Comparison of ENCODE assay signal across 8 cellular contexts in the genomic region with DNA sequence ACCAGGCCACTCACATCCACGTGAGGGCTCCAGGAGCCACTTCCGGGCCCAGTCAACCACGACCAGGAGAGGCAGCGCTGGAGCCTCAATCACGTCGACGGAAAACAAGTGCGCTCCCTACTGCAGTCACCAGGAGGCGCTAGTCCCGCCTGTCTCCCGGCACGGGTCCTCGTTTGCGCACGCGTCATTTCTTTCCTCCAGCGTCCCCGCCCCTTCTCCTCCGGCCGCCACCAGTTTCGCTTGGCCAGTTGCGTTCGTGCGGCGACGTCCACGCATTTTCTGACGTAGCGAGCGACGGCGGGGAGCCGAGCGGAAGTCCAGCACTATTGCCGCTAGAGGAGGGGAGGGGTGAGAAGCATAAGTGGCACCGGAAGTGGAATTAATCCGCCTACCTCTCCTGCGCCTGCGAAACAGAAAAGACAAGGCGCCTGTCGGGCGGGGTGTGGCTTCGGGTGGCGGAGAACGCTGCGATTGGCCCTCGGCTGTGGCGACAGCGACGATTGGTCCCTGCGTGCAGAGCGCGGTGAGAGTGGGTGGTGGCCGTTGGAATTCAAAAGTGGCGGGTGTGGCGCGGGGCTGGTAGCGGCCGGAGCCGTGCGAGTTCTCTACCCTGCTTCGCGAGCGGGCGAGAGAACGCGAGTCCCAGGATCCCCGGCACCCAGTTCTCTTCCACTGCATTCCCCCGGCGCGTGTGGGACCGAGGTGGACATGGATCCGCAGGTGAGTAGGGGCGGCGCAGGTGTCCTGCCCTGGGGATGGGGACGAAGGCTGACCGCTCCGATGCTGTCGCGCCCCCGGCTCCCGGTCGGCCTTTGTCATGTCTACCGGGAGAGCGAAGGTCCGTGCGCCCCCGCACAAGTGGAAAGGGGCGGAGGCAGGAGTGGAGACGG. TPM values are rescaled to one million over a fixed set of nuclear protein-coding genes. Genes with fewer than 3 reads are reported as not detected.
DNase-seq lines count a peak whose midpoint lies in the region; ATAC-seq and TF ChIP-seq lines count a peak whose summit lies in the region.

A gene with protein sequence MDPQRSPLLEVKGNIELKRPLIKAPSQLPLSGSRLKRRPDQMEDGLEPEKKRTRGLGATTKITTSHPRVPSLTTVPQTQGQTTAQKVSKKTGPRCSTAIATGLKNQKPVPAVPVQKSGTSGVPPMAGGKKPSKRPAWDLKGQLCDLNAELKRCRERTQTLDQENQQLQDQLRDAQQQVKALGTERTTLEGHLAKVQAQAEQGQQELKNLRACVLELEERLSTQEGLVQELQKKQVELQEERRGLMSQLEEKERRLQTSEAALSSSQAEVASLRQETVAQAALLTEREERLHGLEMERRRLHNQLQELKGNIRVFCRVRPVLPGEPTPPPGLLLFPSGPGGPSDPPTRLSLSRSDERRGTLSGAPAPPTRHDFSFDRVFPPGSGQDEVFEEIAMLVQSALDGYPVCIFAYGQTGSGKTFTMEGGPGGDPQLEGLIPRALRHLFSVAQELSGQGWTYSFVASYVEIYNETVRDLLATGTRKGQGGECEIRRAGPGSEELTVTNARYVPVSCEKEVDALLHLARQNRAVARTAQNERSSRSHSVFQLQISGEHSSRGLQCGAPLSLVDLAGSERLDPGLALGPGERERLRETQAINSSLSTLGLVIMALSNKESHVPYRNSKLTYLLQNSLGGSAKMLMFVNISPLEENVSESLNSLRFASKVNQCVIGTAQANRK (plus strand): TSS at position 546 of the 890 bp plus-strand sequence. CDS start 163 bp downstream, at position 709.

- H3K9me3 ChIP-seq in spleen: no peaks in the 10 kb centered on the region

- H3K4me1 ChIP-seq in spleen: peaks cover 5 to 43% (median 29%) of the 10 kb centered on the region in 6 donors

- intact Hi-C loops in spleen (cut with DNase I; ENCODE audit: low total_unique reads): no loop called here

- CTCF ChIA-PET in WTC11 (lab: Charles Lee): interaction anchor here (0.7 to 2.7 kb wide), 10 partner anchors 9 to 93 kb away, joined by 3 to 21 read pairs (median 4); a partner anchor contains a TSS

- H3K27ac Mint-ChIP-seq in WTC11: peak within 1 kb of the TSS; percentile 99
- peak within 1 kb of the TSS; percentile 94 to 99 (median 96) for H3K27ac Mint-ChIP-seq in immature natural killer cell

- H3K36me3 ChIP-seq in spleen: no peaks in the 10 kb centered on the region

- H3K27me3 ChIP-seq in spleen (replicated peaks in 1 of 7): no peaks in the 10 kb centered on the region

- POLR2A ChIA-PET in WTC11 (lab: Charles Lee): interaction anchor here (1.3 kb wide), 1 partner anchor 114 kb away, joined by 4 read pairs; the partner anchor contains the start of gene B3GALT4

- H3K4me3 Mint-ChIP-seq in WTC11 (peak within 1 kb of the TSS; percentile 96), immature natural killer cell (peak within 1 kb of the TSS; percentile 84 to 89 (median 88))

- TF ChIP-seq POLR2A in spleen (IDR thresholded peaks at IDR 0.05): peak in 1 of 3 donors; percentile 45

- TF ChIP-seq CTCF in WTC11 (IDR thresholded peaks at IDR 0.05) (peak; percentile 89), spleen (IDR thresholded peaks at IDR 0.05 in 8 of 11, conservative IDR thresholded peaks at IDR 0.05 in 3 of 11) (peak; percentile 98 to 100 (median 99))

- ATAC-seq in GM18873 (IDR thresholded peaks at IDR 0.05; ENCODE audit: low FRiP score, unreplicated experiment) (peak; percentile 85), HG03159 (IDR thresholded peaks at IDR 0.05; ENCODE audit: unreplicated experiment) (peak; percentile 86), WTC11 (peak; percentile 96)

- no peaks in the 10 kb centered on the region for H3K9me3 Mint-ChIP-seq in WTC11
- no peaks in the 10 kb centered on the region for H3K9me3 Mint-ChIP-seq in immature natural killer cell

- H3K27me3 Mint-ChIP-seq in WTC11 (ENCODE audit: low read depth): peaks cover 4% of the 10 kb centered on the region; the same call in 1 of the 2 replicates
- H3K27me3 Mint-ChIP-seq in immature natural killer cell (ENCODE audit: low read depth in 3 of 3): peaks cover 7 to 8% (median 8%) of the 10 kb centered on the region in 3 donors

- peak within 1 kb of the TSS; percentile 50 to 74 (median 54) for H3K4me3 ChIP-seq in spleen

- DNase-seq in AG08395 (ENCODE audit: low spot score) (peak; percentile 98), NCI-H2227 treated with DMSO at 0.1 percent for 48 hours (lab: John Stamatoyannopoulos, UW) (peak; percentile 99), WTC11 (ENCODE audit: low spot score) (peak; percentile 99), caudate nucleus (lab: John Stamatoyannopoulos, UW) (peak; percentile 93 to 100 (median 99)), immature natural killer cell (peak; percentile 100), spleen (peak; percentile 100)

- H3K4me1 Mint-ChIP-seq in WTC11 (peaks cover 34% of the 10 kb centered on the region), immature natural killer cell (peaks cover 28 to 30% of the 10 kb centered on the region in 2 donors)

- H3K36me3 Mint-ChIP-seq in WTC11: peaks cover 9% of the 10 kb centered on the region; the same call in 1 of the 2 replicates
- no peaks in the 10 kb centered on the region for H3K36me3 Mint-ChIP-seq in immature natural killer cell

- 0 to 1% (median 0%) methylated on average over 58 to 90 of the region's 90 CpGs for WGBS in spleen, 5 donors

- H3K27ac ChIP-seq in caudate nucleus (ENCODE audit: low read depth, low read length) (peak within 1 kb of the TSS; percentile 96), spleen (peak within 1 kb of the TSS; percentile 83 to 95 (median 91))

TF ChIP-seq in WTC11, 78 proteins besides CTCF, POLR2A, EP300 and RAD21 (continues in another document):
- TF ChIP-seq E2F4 (CRISPR knock-in tag; IDR thresholded peaks at IDR 0.05; ENCODE audit: borderline replicate concordance, low read depth) (peak; percentile 94), FOXP4 (CRISPR knock-in tag; IDR thresholded peaks at IDR 0.05) (peak; percentile 54; the same call in 1 of the 2 replicates), GABPB1 (CRISPR knock-in tag; IDR thresholded peaks at IDR 0.05) (peak; percentile 73), RELA (CRISPR knock-in tag; IDR thresholded peaks at IDR 0.05; ENCODE audit: borderline replicate concordance) (no peak), NFE2L1 (CRISPR knock-in tag; IDR thresholded peaks at IDR 0.05) (peak; percentile 75; the same call in 1 of the 2 replicates), CREM (CRISPR knock-in tag; IDR thresholded peaks at IDR 0.05) (peak; percentile 80), SP1 (CRISPR knock-in tag; conservative IDR thresholded peaks at IDR 0.05) (peak; percentile 86), SMAD4 (CRISPR knock-in tag; IDR thresholded peaks at IDR 0.05) (no peak), ETV6 (CRISPR knock-in tag; IDR thresholded peaks at IDR 0.05) (peak; percentile 86), IRF1 (CRISPR knock-in tag; IDR thresholded peaks at IDR 0.05) (0 out of 2 replicates have a peak, but pooled peaks have one; percentile 64)
- TF ChIP-seq, protein P1, sequence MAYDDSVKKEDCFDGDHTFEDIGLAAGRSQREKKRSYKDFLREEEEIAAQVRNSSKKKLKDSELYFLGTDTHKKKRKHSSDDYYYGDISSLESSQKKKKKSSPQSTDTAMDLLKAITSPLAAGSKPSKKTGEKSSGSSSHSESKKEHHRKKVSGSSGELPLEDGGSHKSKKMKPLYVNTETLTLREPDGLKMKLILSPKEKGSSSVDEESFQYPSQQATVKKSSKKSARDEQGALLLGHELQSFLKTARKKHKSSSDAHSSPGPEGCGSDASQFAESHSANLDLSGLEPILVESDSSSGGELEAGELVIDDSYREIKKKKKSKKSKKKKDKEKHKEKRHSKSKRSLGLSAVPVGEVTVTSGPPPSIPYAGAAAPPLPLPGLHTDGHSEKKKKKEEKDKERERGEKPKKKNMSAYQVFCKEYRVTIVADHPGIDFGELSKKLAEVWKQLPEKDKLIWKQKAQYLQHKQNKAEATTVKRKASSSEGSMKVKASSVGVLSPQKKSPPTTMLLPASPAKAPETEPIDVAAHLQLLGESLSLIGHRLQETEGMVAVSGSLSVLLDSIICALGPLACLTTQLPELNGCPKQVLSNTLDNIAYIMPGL (CRISPR knock-in tag; IDR thresholded peaks at IDR 0.05): peak; percentile 82
- TF ChIP-seq, protein P2, sequence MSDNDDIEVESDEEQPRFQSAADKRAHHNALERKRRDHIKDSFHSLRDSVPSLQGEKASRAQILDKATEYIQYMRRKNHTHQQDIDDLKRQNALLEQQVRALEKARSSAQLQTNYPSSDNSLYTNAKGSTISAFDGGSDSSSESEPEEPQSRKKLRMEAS (CRISPR knock-in tag; IDR thresholded peaks at IDR 0.05): peak; percentile 93

RNA-seq across cellular contexts. Expression of the gene that starts here (rescaled TPM):
- total RNA-seq in WTC11 (2021) (79.5 to 97.3 TPM (median 83.7 TPM) in 3 replicates), spleen (1 to 10 TPM; 1.2 to 9.2 (median 6.6) TPM)
- polyA plus RNA-seq in immature natural killer cell (1 to 10 TPM in 2 of 3 donors, not detected in 1; 2.2 to 3.7 TPM), spleen (10 to 100 TPM in 1 of 3 donors, 1 to 10 TPM in 2; 1.3 to 11.3 (median 3.7) TPM)

Comparison
In these comparisons a context has a peak if more than half of its experiments do, and no peak if none do; other contexts are left out.
1. Peak in every context shown above with its lines: DNase-seq, ATAC-seq, H3K4me3 ChIP-seq and H3K27ac ChIP-seq.